Comparison of ENCODE assay signal across 19 cellular contexts in the genomic region with DNA sequence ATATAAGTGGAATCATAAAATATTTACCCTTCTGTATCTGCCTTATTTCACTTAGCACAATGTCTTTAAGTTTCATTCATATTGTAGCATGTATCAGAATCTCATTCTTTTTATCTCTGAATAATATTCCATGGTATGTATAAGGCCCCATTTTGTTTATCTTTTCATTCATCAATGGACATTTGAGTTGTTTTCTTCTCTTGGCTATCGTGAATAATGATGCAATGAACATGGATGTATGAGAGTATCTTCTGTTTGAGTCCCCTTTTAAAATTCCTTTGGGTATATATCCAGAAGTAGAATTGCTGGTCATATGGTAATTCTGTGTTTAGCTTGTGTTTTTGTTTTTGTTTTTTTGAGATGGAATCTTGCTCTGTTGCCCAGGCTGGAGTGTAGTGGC. TPM values are rescaled to one million over a fixed set of nuclear protein-coding genes. Genes with fewer than 3 reads are reported as not detected.
A peak's percentile ranks its signal among the peaks of the same experiment; 100 is the strongest.
DNase-seq lines count a peak whose midpoint lies in the region; ATAC-seq, FAIRE-seq and TF ChIP-seq lines count a peak whose summit lies in the region.
"Had no signal": no experiment of that assay in that cellular context is flagged by ENCODE, and none has a peak within 500 bp of the region (broad histone marks: within the 10 kb centered on the region; RNA-seq: fewer than 3 reads in every experiment).

No MANE protein-coding gene starts in this region.

- no peaks in the 10 kb centered on the region for H3K27me3 Mint-ChIP-seq in progenitor cell of endocrine pancreas
- H3K27me3 Mint-ChIP-seq: CD4-positive, CD25-positive, alpha-beta regulatory T cell had no signal

- BruUV-seq in HepG2 (replicated peaks; lab: Mats Ljungman, UMichigan) = no TSS peak

- H3K27ac ChIP-seq in HepG2 (ENCODE audit: extremely low read length, insufficient read depth, low read length) (no peak overlapping the region), right lobe of liver (peak overlapping the region in 1 of 3 donors; percentile 80), mesenchymal stem cell (ENCODE audit: low read length, poor library complexity, severe bottlenecking) (no peak overlapping the region)
- H3K27ac ChIP-seq: 22Rv1 had no signal

- CTCF ChIA-PET in HepG2 (lab: Yijun Ruan, JAX; ENCODE audit: low intra/inter-chr PET ratio, low total read pairs) = no interaction called here

- H3K14ac ChIP-seq in mesenchymal stem cell (ENCODE audit: low read length in 2 of 2) = no peak overlapping the region

- peaks cover 13% of the 10 kb centered on the region for H3K36me3 Mint-ChIP-seq in progenitor cell of endocrine pancreas (ENCODE audit: insufficient read depth)

- no peaks in the 10 kb centered on the region for H3K9me3 Mint-ChIP-seq in progenitor cell of endocrine pancreas (ENCODE audit: low read depth)

- intact Hi-C loops in HepG2 (cut with micrococcal nuclease; ENCODE audit: unreplicated experiment) = no loop called here
- intact Hi-C loops in right lobe of liver (cut with DNase I) = no loop called here

- TF ChIP-seq EP300 in HepG2 (IDR thresholded peaks at IDR 0.05; ENCODE audit: low read depth in 2 of 2, low read length in 2 of 2) (no peak), HepG2 (CRISPR knock-in tag; IDR thresholded peaks at IDR 0.05; ENCODE audit: borderline replicate concordance) (no peak)

- peaks cover 24% of the 10 kb centered on the region for H3K79me1 ChIP-seq in mesenchymal stem cell (replicated peaks; ENCODE audit: low read length, poor library complexity, severe bottlenecking)

- no peak for TF ChIP-seq CTCF in HepG2 (CRISPR knock-in tag; IDR thresholded peaks at IDR 0.05)
- no peak for TF ChIP-seq CTCF in right lobe of liver (IDR thresholded peaks at IDR 0.05)
- no peak for TF ChIP-seq CTCF in progenitor cell of endocrine pancreas (IDR thresholded peaks at IDR 0.05; ENCODE audit: unreplicated experiment)

- H2AFZ ChIP-seq in HepG2 (ENCODE audit: low read length) = no peak overlapping the region
- no peak overlapping the region for H2AFZ ChIP-seq in mesenchymal stem cell (ENCODE audit: low read depth, low read length)

- ATAC-seq in HepG2 (no peak), right lobe of liver (no peak), GM21528 (IDR thresholded peaks at IDR 0.05; ENCODE audit: low FRiP score, unreplicated experiment) (no peak)
- ATAC-seq: Panc1 had no signal

- H2BK15ac ChIP-seq in mesenchymal stem cell (ENCODE audit: low read depth, poor library complexity, severe bottlenecking) = no peak overlapping the region

- no peaks in the 10 kb centered on the region for H3K9me3 ChIP-seq in HepG2 (ENCODE audit: low read length)
- H3K9me3 ChIP-seq in right lobe of liver = no peaks in the 10 kb centered on the region
- no peaks in the 10 kb centered on the region for H3K9me3 ChIP-seq in mesenchymal stem cell (ENCODE audit: control insufficient read depth, low read length)

- H3K4me2 ChIP-seq in HepG2 (ENCODE audit: low read depth, low read length) (no peak overlapping the region), mesenchymal stem cell (ENCODE audit: low read length, poor library complexity, severe bottlenecking) (no peak overlapping the region)

- H2AK5ac ChIP-seq in mesenchymal stem cell (ENCODE audit: low read length, severe bottlenecking) = no peak overlapping the region

- no peak for DNase-seq in HepG2 (ENCODE audit: low spot score)
- no peak for DNase-seq in right lobe of liver
- DNase-seq in mesenchymal stem cell = no peak
- DNase-seq in progenitor cell of endocrine pancreas (ENCODE audit: low spot score, unreplicated experiment) = no peak
- no peak for DNase-seq in stimulated activated CD4-positive, alpha-beta T cell treated with anti-CD3 and anti-CD28 coated beads, Interleukin-4, amount 100 ng/mL, for 1 hour
- no peak for DNase-seq in COLO668 (lab: John Stamatoyannopoulos, UW; ENCODE audit: unreplicated experiment)
- DNase-seq: ACHN; CD4-positive, CD25-positive, alpha-beta regulatory T cell; H7; KBM-7; MV-4-11; NCI-H1105; NCI-H146; SHP77 treated with DMSO at 0.1 percent for 48 hours had no signal

- WGBS in HepG2 (ENCODE audit: low lambda C conversion rate) = 100% methylated on average over 1 of the region's 1 CpG
- 100% methylated on average over 1 of the region's 1 CpG for WGBS in right lobe of liver (ENCODE audit: insufficient coverage, low coverage, low lambda C conversion rate, missing lambda C conversion rate)
- 88% methylated on average over 1 of the region's 1 CpG for WGBS in mesenchymal stem cell

- in situ Hi-C loops in HepG2 (cut with HindIII; ENCODE audit: extremely low pct_ligation_motif_present, low pct_unique_long_range_greater_than_20kb) = no loop called here

- H3K36me3 ChIP-seq in HepG2 (replicated peaks in 1 of 2; ENCODE audit: control insufficient read depth in 1 of 2, insufficient read depth in 2 of 2, low read length in 2 of 2) = peaks cover 4 to 35% of the 10 kb centered on the region in 2 experiments; a peak in 4 of 5 replicates
- no peaks in the 10 kb centered on the region for H3K36me3 ChIP-seq in right lobe of liver
- peaks cover 5% of the 10 kb centered on the region in 2 experiments for H3K36me3 ChIP-seq in mesenchymal stem cell (ENCODE audit: control insufficient read depth in 1 of 2, insufficient read depth in 2 of 2, low read depth in 1 of 2, low read length in 2 of 2)

- H3K27me3 ChIP-seq in HepG2 (ENCODE audit: control insufficient read depth in 1 of 2, insufficient read depth in 2 of 2, low read length in 2 of 2) (no peaks in the 10 kb centered on the region), right lobe of liver (no peaks in the 10 kb centered on the region), mesenchymal stem cell (ENCODE audit: control insufficient read depth in 1 of 2, insufficient read depth in 1 of 2, low read length in 2 of 2) (no peaks in the 10 kb centered on the region)

- no peak overlapping the region for H2BK12ac ChIP-seq in mesenchymal stem cell (ENCODE audit: low read length in 2 of 2)

- peaks cover 11% of the 10 kb centered on the region for H3K4me1 Mint-ChIP-seq in progenitor cell of endocrine pancreas (ENCODE audit: low read depth)

- H3K9ac ChIP-seq in HepG2 (ENCODE audit: insufficient read depth, low read depth, low read length) (no peak overlapping the region), mesenchymal stem cell (ENCODE audit: low read length) (peak overlapping the region; percentile 62)

- H3K4me3 ChIP-seq in HepG2 (replicated peaks in 1 of 3; ENCODE audit: insufficient read depth in 1 of 3, low read depth in 2 of 3, low read length in 3 of 3) (no peak overlapping the region), right lobe of liver (no peak overlapping the region), mesenchymal stem cell (ENCODE audit: insufficient read depth in 1 of 2, low read depth in 1 of 2, low read length in 2 of 2) (no peak overlapping the region)

- no peak overlapping the region for H4K91ac ChIP-seq in mesenchymal stem cell (ENCODE audit: low read length)

- H3K79me2 ChIP-seq in HepG2 (ENCODE audit: insufficient read depth, low read length) = peaks cover 47% of the 10 kb centered on the region

- H3K4me1 ChIP-seq in HepG2 (ENCODE audit: insufficient read depth, low read length) = peaks cover 17% of the 10 kb centered on the region
- peaks cover 0 to 18% (median 7%) of the 10 kb centered on the region in 4 donors for H3K4me1 ChIP-seq in right lobe of liver
- peaks cover 2% of the 10 kb centered on the region for H3K4me1 ChIP-seq in mesenchymal stem cell (ENCODE audit: control insufficient read depth, insufficient read depth, low read depth, low read length)

- POLR2A ChIA-PET in HepG2 (lab: Yijun Ruan, JAX) = no interaction called here

- H4K20me1 ChIP-seq in HepG2 (ENCODE audit: insufficient read depth, low read length) = no peaks in the 10 kb centered on the region; the same call in 1 of the 2 replicates

- H4K8ac ChIP-seq in mesenchymal stem cell (ENCODE audit: low read length) = no peak overlapping the region

- H2BK5ac ChIP-seq in mesenchymal stem cell (ENCODE audit: low read depth, low read length, poor library complexity, severe bottlenecking) = no peak overlapping the region

- no peak for FAIRE-seq in HepG2 (lab: Jason Lieb, UNC)
- FAIRE-seq: D721Med, GM18507 had no signal

- H3K4me3 Mint-ChIP-seq in progenitor cell of endocrine pancreas (ENCODE audit: low read depth) = no peak overlapping the region
- H3K4me3 Mint-ChIP-seq: CD4-positive, CD25-positive, alpha-beta regulatory T cell had no signal

- H3K27ac Mint-ChIP-seq in progenitor cell of endocrine pancreas = peak overlapping the region; percentile 54

- H3K4ac ChIP-seq in mesenchymal stem cell (ENCODE audit: low read depth in 1 of 2, low read length in 2 of 2) = no peak overlapping the region

- no peak for TF ChIP-seq RAD21 in HepG2 (CRISPR knock-in tag; IDR thresholded peaks at IDR 0.05)

- no peak overlapping the region for H2BK120ac ChIP-seq in mesenchymal stem cell (ENCODE audit: low read depth, low read length)

- H3K18ac ChIP-seq in mesenchymal stem cell (ENCODE audit: low read depth in 1 of 2, low read length in 2 of 2) = no peak overlapping the region

- no peak overlapping the region for H3K23ac ChIP-seq in mesenchymal stem cell (ENCODE audit: low read length in 2 of 2)

- TF ChIP-seq POLR2A in HepG2 (IDR thresholded peaks at IDR 0.05; ENCODE audit: insufficient read depth in 1 of 2, low read depth in 2 of 2, low read length in 2 of 2) (no peak), right lobe of liver (IDR thresholded peaks at IDR 0.05) (no peak)

RNA-seq across cellular contexts. Expression of a gene that starts 39.6 kb away (rescaled TPM):
- total RNA-seq in HepG2 (2016; rRNA removed; fragmentation: Illumina TruSeq; extraction: Trizol) (12.7 and 14.2 TPM in 2 replicates), right lobe of liver (1 to 10 TPM; 1.1 to 6.3 (median 4.1) TPM), progenitor cell of endocrine pancreas (32.5 and 33.2 TPM in 2 replicates)
- total RNA-seq in HepG2 (2016; cell fraction: cytosol; rRNA removed; fragmentation: Illumina TruSeq; extraction: Trizol; ENCODE audit: low read depth) = 3.9 and 4.1 TPM in 2 replicates
- 12.3 and 12.7 TPM in 2 replicates for total RNA-seq in HepG2 (2016; cell fraction: insoluble cytoplasmic fraction; rRNA removed; fragmentation: Illumina TruSeq; extraction: Trizol)
- 7.4 and 7.6 TPM in 2 replicates for total RNA-seq in HepG2 (2016; cell fraction: membrane; rRNA removed; fragmentation: Illumina TruSeq; extraction: Trizol)
- total RNA-seq in HepG2 (2016; cell fraction: nucleus; rRNA removed; fragmentation: Illumina TruSeq; extraction: Trizol) = 18.9 and 19.8 TPM in 2 replicates
- polyA plus RNA-seq in HepG2 (2011; rRNA removed) = 6.9 and 8.5 TPM in 2 replicates
- polyA plus RNA-seq in HepG2 (2011; cell fraction: cytosol; rRNA removed) = 3.5 and 4.6 TPM in 2 replicates
- 11.4 and 11.9 TPM in 2 replicates for polyA plus RNA-seq in HepG2 (2011; cell fraction: nucleus; rRNA removed)
- polyA plus RNA-seq in HepG2 (2012) = 6.5 TPM in 2 replicates
- 0.54 and 0.65 TPM in 2 replicates for polyA plus RNA-seq in HepG2 (2016; cell fraction: cytosol; fragmentation: Illumina TruSeq; extraction: Trizol; ENCODE audit: low read depth)
- polyA plus RNA-seq in HepG2 (2016; cell fraction: insoluble cytoplasmic fraction; fragmentation: Illumina TruSeq; extraction: Trizol; ENCODE audit: low read depth) = 14.7 and 15.7 TPM in 2 replicates
- 3.0 and 3.5 TPM in 2 replicates for polyA plus RNA-seq in HepG2 (2016; cell fraction: membrane; fragmentation: Illumina TruSeq; extraction: Trizol; ENCODE audit: low read depth)
- 42.2 and 42.9 TPM in 2 replicates for polyA plus RNA-seq in HepG2 (2016; cell fraction: nucleus; fragmentation: Illumina TruSeq; extraction: Trizol; ENCODE audit: insufficient read depth, low read depth)
- 5.7 and 12.9 TPM in 2 replicates for polyA minus RNA-seq in HepG2 (2011; rRNA and poly(A)+ RNA removed; ENCODE audit: low replicate concordance)
- polyA minus RNA-seq in HepG2 (2011; cell fraction: cytosol; rRNA and poly(A)+ RNA removed) = 6.1 and 6.4 TPM in 2 replicates
- 10.7 TPM in 2 replicates for polyA minus RNA-seq in HepG2 (2011; cell fraction: nucleus; rRNA and poly(A)+ RNA removed)
- polyA plus RNA-seq in mesenchymal stem cell (2013, experiment 1 of 2) = 17.5 TPM
- polyA plus RNA-seq in mesenchymal stem cell (2013, experiment 2 of 2) = 17.7 TPM
